In genomic region chr1:28668956-28669719, GRCh38 we compare ENCODE assay signal across 8 cellular contexts. TPM values are rescaled to one million over a fixed set of nuclear protein-coding genes. Genes with fewer than 3 reads are reported as not detected.
DNase-seq lines count a peak whose midpoint lies in the region; ATAC-seq, FAIRE-seq and TF ChIP-seq lines count a peak whose summit lies in the region.

No MANE protein-coding gene starts in this region.

- intact Hi-C loops in activated naive CD4-positive, alpha-beta T cell treated with anti-CD3 and anti-CD28 coated beads for 36 hours (cut with micrococcal nuclease): loop anchor here (1.0 to 5.0 kb wide), 7 partner anchors 21 to 422 kb away; partner anchors contain the start of genes RNU11, TAF12 and YTHDF2

- peak overlapping the region; percentile 98 for H3K18ac ChIP-seq in trophoblast cell (ENCODE audit: low read length)

- H3K36me3 ChIP-seq in trophoblast cell (ENCODE audit: control insufficient read depth in 1 of 2, insufficient read depth in 2 of 2, low read length in 2 of 2): peaks cover 0 to 2% of the 10 kb centered on the region in 2 experiments

- peak overlapping the region; percentile 56 for H2AFZ ChIP-seq in trophoblast cell (ENCODE audit: insufficient read depth, low read length, poor library complexity)

- no peaks in the 10 kb centered on the region for H3K27me3 ChIP-seq in trophoblast cell (ENCODE audit: insufficient read depth, low read length)

- peak; percentile 32 for FAIRE-seq in urothelium cell line (lab: Jason Lieb, UNC)

- no peak overlapping the region for H2BK12ac ChIP-seq in trophoblast cell (ENCODE audit: low read length)

- H3K4me1 Mint-ChIP-seq in activated naive CD4-positive, alpha-beta T cell treated with anti-CD3 and anti-CD28 coated beads for 36 hours (ENCODE audit: low read depth): peaks cover 9% of the 10 kb centered on the region

- H3K27me3 Mint-ChIP-seq in activated naive CD4-positive, alpha-beta T cell treated with anti-CD3 and anti-CD28 coated beads for 36 hours (ENCODE audit: low read depth): no peaks in the 10 kb centered on the region

- H3K79me2 ChIP-seq in trophoblast cell (ENCODE audit: control insufficient read depth, insufficient read depth, low read length, poor library complexity): peaks cover 13% of the 10 kb centered on the region

- peak overlapping the region; percentile 99 for H2BK120ac ChIP-seq in trophoblast cell (ENCODE audit: insufficient read depth, low read length, poor library complexity)

- peak overlapping the region; percentile 99 for H4K91ac ChIP-seq in trophoblast cell (ENCODE audit: low read depth, low read length)

- peaks cover 2 to 3% of the 10 kb centered on the region in 2 experiments for H3K4me1 ChIP-seq in trophoblast cell (ENCODE audit: control insufficient read depth in 1 of 2, insufficient read depth in 2 of 2, low read length in 2 of 2)

- peaks cover 19% of the 10 kb centered on the region for H3K79me1 ChIP-seq in trophoblast cell (ENCODE audit: low read length)

- no CpG with 5 or more reads among the region's 63 CpGs for WGBS in trophoblast cell (ENCODE audit: extremely low coverage, insufficient coverage, insufficient read length)

- peak overlapping the region; percentile 86 for H3K4me3 Mint-ChIP-seq in activated naive CD4-positive, alpha-beta T cell treated with anti-CD3 and anti-CD28 coated beads for 36 hours

- POLR2A ChIA-PET in RWPE1 (lab: Yijun Ruan, JAX; ENCODE audit: low non-redundant PET): interaction anchor here (0.6 to 1.7 kb wide), 5 partner anchors 26 to 1638 kb away, joined by 5 to 8 read pairs (median 6); partner anchors contain the start of gene TAF12

- TF ChIP-seq CTCF in RWPE1 (conservative IDR thresholded peaks at IDR 0.05; ENCODE audit: low read depth): no peak

- H3K9me3 Mint-ChIP-seq in activated naive CD4-positive, alpha-beta T cell treated with anti-CD3 and anti-CD28 coated beads for 36 hours: no peaks in the 10 kb centered on the region

- H2BK5ac ChIP-seq in trophoblast cell (ENCODE audit: low read depth, low read length, poor library complexity): peak overlapping the region; percentile 99

- peak overlapping the region; percentile 91 for H3K27ac Mint-ChIP-seq in activated naive CD4-positive, alpha-beta T cell treated with anti-CD3 and anti-CD28 coated beads for 36 hours

- DNase-seq in COLO829 (ENCODE audit: low spot score) (peak; percentile 54), RWPE1 (ENCODE audit: low spot score) (peak; percentile 23), globus pallidus (ENCODE audit: low spot score) (peak; percentile 50), trophoblast cell (peak; percentile 20 to 51), urothelium cell line (ENCODE audit: low spot score) (peak; percentile 92)
- DNase-seq in activated naive CD4-positive, alpha-beta T cell treated with anti-CD3 and anti-CD28 coated beads for 36 hours: peak; percentile 42

- peak overlapping the region; percentile 75 for H3K4me3 ChIP-seq in trophoblast cell (ENCODE audit: low read depth, low read length)

- peak overlapping the region; percentile 58 for H3K4me2 ChIP-seq in trophoblast cell (ENCODE audit: low read length)

- peak overlapping the region; percentile 76 for H4K12ac ChIP-seq in trophoblast cell (ENCODE audit: low read depth, low read length)

- H3K4ac ChIP-seq in trophoblast cell (ENCODE audit: low read depth, low read length): peak overlapping the region; percentile 96

- peaks cover 1% of the 10 kb centered on the region for H3K36me3 Mint-ChIP-seq in activated naive CD4-positive, alpha-beta T cell treated with anti-CD3 and anti-CD28 coated beads for 36 hours (ENCODE audit: low read depth)

- peak overlapping the region; percentile 96 for H3K9ac ChIP-seq in trophoblast cell (ENCODE audit: low read length)

- H2AK5ac ChIP-seq in trophoblast cell (ENCODE audit: low read length): peak overlapping the region; percentile 100

- H4K8ac ChIP-seq in trophoblast cell (ENCODE audit: low read depth, low read length): peak overlapping the region; percentile 99

- H3K9me3 ChIP-seq in trophoblast cell (ENCODE audit: insufficient read depth, low read depth, low read length): no peaks in the 10 kb centered on the region

- H3K23ac ChIP-seq in trophoblast cell (ENCODE audit: low read length): no peak overlapping the region

- CTCF ChIA-PET in RWPE1 (lab: Yijun Ruan, JAX): interaction anchor here (0.6 kb wide), 1 partner anchor 67 kb away, joined by 3 read pairs; no protein-coding TSS in a partner anchor
- CTCF ChIA-PET in activated naive CD4-positive, alpha-beta T cell treated with anti-CD3 and anti-CD28 coated beads for 36 hours (lab: Charles Lee): interaction anchor here (0.5 to 1.7 kb wide), 4 partner anchors 17 to 208 kb away, joined by 4 to 6 read pairs (median 4); partner anchors contain the start of genes TAF12 and YTHDF2

- H3K27ac ChIP-seq in RWPE1: peak overlapping the region; percentile 98
- H3K27ac ChIP-seq in trophoblast cell (ENCODE audit: low read depth, low read length): peak overlapping the region; percentile 100

- ATAC-seq in GM19438 (IDR thresholded peaks at IDR 0.05; ENCODE audit: low read depth, unreplicated experiment) (peak; percentile 39), HG03558 (IDR thresholded peaks at IDR 0.05; ENCODE audit: extremely low read depth, unreplicated experiment) (peak; percentile 28)

- H3K14ac ChIP-seq in trophoblast cell (ENCODE audit: low read length): peak overlapping the region; percentile 99

RNA-seq across cellular contexts. Expression of gene GMEB1, which starts 0.6 kb away (rescaled TPM):
- 10 to 100 TPM; 15.8 to 16.3 TPM for total RNA-seq in activated naive CD4-positive, alpha-beta T cell treated with anti-CD3 and anti-CD28 coated beads for 36 hours
- 25.9 and 26.2 TPM in 2 replicates for polyA plus RNA-seq in trophoblast cell (2013)

RNA-seq across cellular contexts. Expression of gene RNU11, which starts 20.7 kb away (rescaled TPM):
- not detected for total RNA-seq in activated naive CD4-positive, alpha-beta T cell treated with anti-CD3 and anti-CD28 coated beads for 36 hours
- not detected in 2 replicates for polyA plus RNA-seq in trophoblast cell (2013)

RNA-seq across cellular contexts. Expression of gene TAF12, which starts 26.3 kb away (rescaled TPM):
- total RNA-seq in activated naive CD4-positive, alpha-beta T cell treated with anti-CD3 and anti-CD28 coated beads for 36 hours: 10 to 100 TPM; 22.5 to 23.5 TPM
- polyA plus RNA-seq in trophoblast cell (2013): 51.0 and 52.7 TPM in 2 replicates

Comparison
In these comparisons a context has a peak if more than half of its experiments do, and no peak if none do; other contexts are left out.
1. Peak in every context shown above with its lines: DNase-seq, ATAC-seq, H3K4me3 ChIP-seq and H3K27ac ChIP-seq.
2. DNase-seq: peak in every context shown above with its lines; median percentile 92 in urothelium cell line; 54 in COLO829; 50 in globus pallidus; 42 in activated naive CD4-positive, alpha-beta T cell treated with anti-CD3 and anti-CD28 coated beads for 36 hours; 36 in trophoblast cell; 23 in RWPE1.